ENCODE assay signal across 8 cellular contexts in the genomic region with DNA sequence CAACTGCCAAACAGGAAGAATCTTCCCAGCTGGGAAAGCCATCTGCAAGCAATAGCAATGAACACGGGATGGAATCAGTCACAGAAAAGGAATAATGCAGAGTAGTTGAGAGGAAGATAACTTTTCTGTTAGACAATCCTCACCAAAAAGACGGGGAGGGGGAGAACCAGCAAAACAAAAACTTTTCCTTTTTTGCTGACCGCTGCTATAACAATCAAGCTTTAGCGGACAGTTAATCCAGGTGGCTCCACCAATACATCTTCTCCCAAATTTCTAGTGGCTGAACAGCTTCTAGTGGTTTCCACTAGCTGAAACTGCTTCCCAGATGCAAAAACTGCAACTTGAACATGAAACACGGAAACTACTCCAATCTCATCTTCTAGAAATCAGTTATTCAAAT. TPM values are rescaled to one million over a fixed set of nuclear protein-coding genes. Genes with fewer than 3 reads are reported as not detected.
DNase-seq lines count a peak whose midpoint lies in the region; ATAC-seq, FAIRE-seq and TF ChIP-seq lines count a peak whose summit lies in the region.

No MANE protein-coding gene starts in this region.

- no peaks in the 10 kb centered on the region for H3K9me3 ChIP-seq in HEK293 (ENCODE audit: control insufficient read depth, insufficient read depth, low read depth, low read length)
- H3K9me3 ChIP-seq in iPS DF 6.9 (ENCODE audit: control insufficient read depth, insufficient read depth, low read length): no peaks in the 10 kb centered on the region
- no peaks in the 10 kb centered on the region for H3K9me3 ChIP-seq in spleen

- H3K27me3 ChIP-seq in iPS DF 6.9 (ENCODE audit: control insufficient read depth, insufficient read depth, low read length): no peaks in the 10 kb centered on the region
- no peaks in the 10 kb centered on the region for H3K27me3 ChIP-seq in spleen (replicated peaks in 1 of 7)

- peaks cover 9 to 46% of the 10 kb centered on the region in 2 experiments for H3K36me3 ChIP-seq in HEK293 (ENCODE audit: control insufficient read depth in 2 of 2, insufficient read depth in 1 of 2, low read length in 2 of 2)
- peaks cover 12% of the 10 kb centered on the region; the same call in 1 of the 2 replicates for H3K36me3 ChIP-seq in iPS DF 6.9 (ENCODE audit: control insufficient read depth, insufficient read depth, low read length)
- peaks cover 0 to 32% (median 23%) of the 10 kb centered on the region in 6 donors for H3K36me3 ChIP-seq in spleen

- CTCF ChIA-PET in HEK293 (lab: Yijun Ruan, JAX): interaction anchor here (0.6 to 1.8 kb wide), 6 partner anchors 27 to 415 kb away, joined by 3 to 8 read pairs (median 4); a partner anchor contains a TSS
- CTCF ChIA-PET in activated CD8-positive, alpha-beta T cell treated with anti-CD3 and anti-CD28 coated beads for 36 hours (lab: Charles Lee): interaction anchor here (1.2 to 5.1 kb wide), 6 partner anchors 20 to 169 kb away, joined by 3 to 25 read pairs (median 8); a partner anchor contains a TSS

- no peak for ATAC-seq in activated CD8-positive, alpha-beta T cell treated with anti-CD3 and anti-CD28 coated beads for 36 hours
- no peak for ATAC-seq in HG03342 (IDR thresholded peaks at IDR 0.05; ENCODE audit: unreplicated experiment)

- H3K27ac Mint-ChIP-seq in activated CD8-positive, alpha-beta T cell treated with anti-CD3 and anti-CD28 coated beads for 36 hours: peak overlapping the region; percentile 94

- H3K27ac ChIP-seq in HEK293 (ENCODE audit: extremely low read depth, low read depth, low read length) (peak overlapping the region; percentile 98; the same call in 1 of the 2 replicates), iPS DF 6.9 (ENCODE audit: low read length) (no peak overlapping the region), spleen (peak overlapping the region in 6 of 8 donors; percentile 90 to 98 (median 94))

- FAIRE-seq in D721Med (lab: Jason Lieb, UNC): no peak

- DNase-seq in activated CD8-positive, alpha-beta T cell treated with anti-CD3 and anti-CD28 coated beads for 36 hours: no peak
- DNase-seq in iPS DF 6.9 (ENCODE audit: low read depth, low spot score) (no peak), spleen (no peak), SW480 (ENCODE audit: low spot score) (no peak), D721Med (ENCODE audit: insufficient read length, low spot score) (no peak), NCI-H1694 treated with DMSO at 0.1 percent for 48 hours (lab: John Stamatoyannopoulos, UW) (no peak)

- H3K4me3 Mint-ChIP-seq in activated CD8-positive, alpha-beta T cell treated with anti-CD3 and anti-CD28 coated beads for 36 hours: peak overlapping the region; percentile 95

- POLR2A ChIA-PET in HEK293 (lab: Yijun Ruan, JAX): interaction anchor here (0.6 to 1.6 kb wide), 7 partner anchors 9 to 170 kb away, joined by 3 to 8 read pairs (median 4); a partner anchor contains a TSS
- POLR2A ChIA-PET in activated CD8-positive, alpha-beta T cell treated with anti-CD3 and anti-CD28 coated beads for 36 hours (lab: Charles Lee): interaction anchor here (0.7 to 2.6 kb wide), 10 partner anchors 9 to 86 kb away, joined by 3 to 14 read pairs (median 4); a partner anchor contains a TSS

- H3K4me1 ChIP-seq in HEK293 (ENCODE audit: control insufficient read depth, insufficient read depth, low read length) (peaks cover 9% of the 10 kb centered on the region), iPS DF 6.9 (ENCODE audit: control insufficient read depth, insufficient read depth, low read length) (peaks cover 4% of the 10 kb centered on the region; the same call in 1 of the 2 replicates), spleen (peaks cover 31 to 83% (median 64%) of the 10 kb centered on the region in 6 donors)

- H3K36me3 Mint-ChIP-seq in activated CD8-positive, alpha-beta T cell treated with anti-CD3 and anti-CD28 coated beads for 36 hours (ENCODE audit: low read depth): peaks cover 20% of the 10 kb centered on the region

- no peak for TF ChIP-seq POLR2A in spleen (IDR thresholded peaks at IDR 0.05)

- H3K4me3 ChIP-seq in HEK293 (ENCODE audit: low read depth, low read length) (peak overlapping the region; percentile 94), iPS DF 6.9 (ENCODE audit: low read length) (peak overlapping the region; percentile 95; the same call in 1 of the 2 replicates), spleen (peak overlapping the region; percentile 82 to 99 (median 98))

- intact Hi-C loops in activated CD8-positive, alpha-beta T cell treated with anti-CD3 and anti-CD28 coated beads for 36 hours (cut with micrococcal nuclease): no loop called here
- intact Hi-C loops in spleen (cut with DNase I; ENCODE audit: low total_unique reads): loop anchor here (10.0 kb wide), 1 partner anchor 78 kb away; no protein-coding TSS in a partner anchor

- H3K4me1 Mint-ChIP-seq in activated CD8-positive, alpha-beta T cell treated with anti-CD3 and anti-CD28 coated beads for 36 hours (ENCODE audit: low read depth): peaks cover 67% of the 10 kb centered on the region

- H3K9me3 Mint-ChIP-seq in activated CD8-positive, alpha-beta T cell treated with anti-CD3 and anti-CD28 coated beads for 36 hours: no peaks in the 10 kb centered on the region

- no peak for TF ChIP-seq CTCF in HEK293 (tag by site-specific recombination; IDR thresholded peaks at IDR 0.05)
- TF ChIP-seq CTCF in activated CD8-positive, alpha-beta T cell treated with anti-CD3 and anti-CD28 coated beads for 36 hours (IDR thresholded peaks at IDR 0.05): no peak
- TF ChIP-seq CTCF in spleen (IDR thresholded peaks at IDR 0.05 in 8 of 11, conservative IDR thresholded peaks at IDR 0.05 in 3 of 11): no peak
- TF ChIP-seq CTCF in D721Med (IDR thresholded peaks at IDR 0.05; ENCODE audit: insufficient read depth, missing control alignments): no peak

- H3K27me3 Mint-ChIP-seq in activated CD8-positive, alpha-beta T cell treated with anti-CD3 and anti-CD28 coated beads for 36 hours: no peaks in the 10 kb centered on the region

- no CpG with 5 or more reads among the region's 5 CpGs for WGBS in iPS DF 6.9 (ENCODE audit: insufficient coverage, insufficient read length)
- 10 to 20% (median 16%) methylated on average over 5 of the region's 5 CpGs for WGBS in spleen, 5 donors

TF ChIP-seq in HEK293, 187 proteins besides CTCF, POLR2A, EP300 and RAD21 (continues in another document):
- TF ChIP-seq ZNF274 (IDR thresholded peaks at IDR 0.05; ENCODE audit: low read length) (no peak), ZNF274 (tag by site-specific recombination; IDR thresholded peaks at IDR 0.05; ENCODE audit: borderline replicate concordance) (no peak), ZNF354C (tag by site-specific recombination; IDR thresholded peaks at IDR 0.05; ENCODE audit: borderline replicate concordance, low read depth) (no peak), BCL11A (tag by site-specific recombination; IDR thresholded peaks at IDR 0.05; ENCODE audit: low read depth) (no peak), ZNF350 (tag by site-specific recombination; IDR thresholded peaks at IDR 0.05) (no peak), ZNF324 (tag by site-specific recombination; IDR thresholded peaks at IDR 0.05) (no peak), ZNF175 (tag by site-specific recombination; IDR thresholded peaks at IDR 0.05) (no peak), ZNF16 (tag by site-specific recombination; IDR thresholded peaks at IDR 0.05; ENCODE audit: low read depth) (no peak), ZNF677 (tag by site-specific recombination; IDR thresholded peaks at IDR 0.05) (no peak), ZEB2 (tag by site-specific recombination; IDR thresholded peaks at IDR 0.05) (no peak)
- TF ChIP-seq, protein P1, sequence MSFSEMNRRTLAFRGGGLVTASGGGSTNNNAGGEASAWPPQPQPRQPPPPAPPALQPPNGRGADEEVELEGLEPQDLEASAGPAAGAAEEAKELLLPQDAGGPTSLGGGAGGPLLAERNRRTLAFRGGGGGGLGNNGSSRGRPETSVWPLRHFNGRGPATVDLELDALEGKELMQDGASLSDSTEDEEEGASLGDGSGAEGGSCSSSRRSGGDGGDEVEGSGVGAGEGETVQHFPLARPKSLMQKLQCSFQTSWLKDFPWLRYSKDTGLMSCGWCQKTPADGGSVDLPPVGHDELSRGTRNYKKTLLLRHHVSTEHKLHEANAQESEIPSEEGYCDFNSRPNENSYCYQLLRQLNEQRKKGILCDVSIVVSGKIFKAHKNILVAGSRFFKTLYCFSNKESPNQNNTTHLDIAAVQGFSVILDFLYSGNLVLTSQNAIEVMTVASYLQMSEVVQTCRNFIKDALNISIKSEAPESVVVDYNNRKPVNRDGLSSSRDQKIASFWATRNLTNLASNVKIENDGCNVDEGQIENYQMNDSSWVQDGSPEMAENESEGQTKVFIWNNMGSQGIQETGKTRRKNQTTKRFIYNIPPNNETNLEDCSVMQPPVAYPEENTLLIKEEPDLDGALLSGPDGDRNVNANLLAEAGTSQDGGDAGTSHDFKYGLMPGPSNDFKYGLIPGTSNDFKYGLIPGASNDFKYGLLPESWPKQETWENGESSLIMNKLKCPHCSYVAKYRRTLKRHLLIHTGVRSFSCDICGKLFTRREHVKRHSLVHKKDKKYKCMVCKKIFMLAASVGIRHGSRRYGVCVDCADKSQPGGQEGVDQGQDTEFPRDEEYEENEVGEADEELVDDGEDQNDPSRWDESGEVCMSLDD (tag by site-specific recombination; IDR thresholded peaks at IDR 0.05): no peak
- TF ChIP-seq, protein P2, sequence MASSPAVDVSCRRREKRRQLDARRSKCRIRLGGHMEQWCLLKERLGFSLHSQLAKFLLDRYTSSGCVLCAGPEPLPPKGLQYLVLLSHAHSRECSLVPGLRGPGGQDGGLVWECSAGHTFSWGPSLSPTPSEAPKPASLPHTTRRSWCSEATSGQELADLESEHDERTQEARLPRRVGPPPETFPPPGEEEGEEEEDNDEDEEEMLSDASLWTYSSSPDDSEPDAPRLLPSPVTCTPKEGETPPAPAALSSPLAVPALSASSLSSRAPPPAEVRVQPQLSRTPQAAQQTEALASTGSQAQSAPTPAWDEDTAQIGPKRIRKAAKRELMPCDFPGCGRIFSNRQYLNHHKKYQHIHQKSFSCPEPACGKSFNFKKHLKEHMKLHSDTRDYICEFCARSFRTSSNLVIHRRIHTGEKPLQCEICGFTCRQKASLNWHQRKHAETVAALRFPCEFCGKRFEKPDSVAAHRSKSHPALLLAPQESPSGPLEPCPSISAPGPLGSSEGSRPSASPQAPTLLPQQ (tag by site-specific recombination; IDR thresholded peaks at IDR 0.05): no peak

RNA-seq across cellular contexts. Expression of a gene that starts 1.0 kb away (rescaled TPM):
- total RNA-seq in activated CD8-positive, alpha-beta T cell treated with anti-CD3 and anti-CD28 coated beads for 36 hours: 10 to 100 TPM; 26.2 to 28.9 TPM
- 10 to 100 TPM; 17.9 to 25.0 (median 19.9) TPM for total RNA-seq in spleen
- polyA plus RNA-seq in spleen: 10 to 100 TPM; 14.2 to 22.6 (median 20.7) TPM

RNA-seq across cellular contexts. Expression of a gene that starts 40.2 kb away (rescaled TPM):
- total RNA-seq in activated CD8-positive, alpha-beta T cell treated with anti-CD3 and anti-CD28 coated beads for 36 hours: 1 to 10 TPM; 1.1 to 1.3 TPM
- 10 to 100 TPM in 6 of 7 donors, 1 to 10 TPM in 1; 9.4 to 31.0 (median 16.6) TPM for total RNA-seq in spleen
- 1 to 10 TPM; 1.3 to 5.9 (median 1.9) TPM for polyA plus RNA-seq in spleen

Comparison
In these comparisons a context has a peak if more than half of its experiments do, and no peak if none do; other contexts are left out.
1. RNA of a gene that starts 40.2 kb away (total RNA-seq): 9.4 to 31.0 TPM in spleen; 1.1 to 1.3 TPM in activated CD8-positive, alpha-beta T cell treated with anti-CD3 and anti-CD28 coated beads for 36 hours; every median in the first group is over 4 times any median in the second.
2. Peak in every context shown above with its lines, with median percentiles within 50 percentile points of each other: H3K4me3 ChIP-seq.